8 cellular contexts compared by ENCODE assay signal in the genomic region with DNA sequence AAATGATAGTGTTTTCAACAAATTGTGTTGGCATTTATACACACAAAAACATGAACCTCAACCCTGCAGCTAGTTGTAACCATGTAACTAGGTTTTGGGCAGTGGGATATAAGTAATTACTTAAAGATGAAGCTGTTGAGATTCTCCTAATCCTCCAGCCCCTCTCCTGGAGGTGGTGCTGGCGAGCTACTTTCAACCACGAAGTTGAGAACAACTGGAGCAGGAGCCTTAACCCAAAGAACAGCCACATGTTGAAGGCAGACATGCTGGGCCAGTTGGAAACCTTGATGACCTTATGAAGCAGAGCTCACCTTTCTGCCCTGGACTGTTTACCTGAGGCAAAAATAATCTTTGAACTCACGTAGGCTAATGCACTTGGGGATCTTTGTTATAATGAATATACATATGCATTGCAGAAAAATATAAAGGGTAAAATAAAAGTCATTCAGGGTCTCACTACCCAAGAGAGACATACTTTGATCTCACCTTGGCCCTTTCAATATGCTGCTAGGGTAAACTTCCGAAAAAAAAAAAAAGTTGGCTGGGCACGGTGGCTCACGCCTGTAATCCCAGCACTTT.
A peak's percentile ranks its signal among the peaks of the same experiment; 100 is the strongest.
DNase-seq lines count a peak whose midpoint lies in the region; ATAC-seq and TF ChIP-seq lines count a peak whose summit lies in the region.

No MANE protein-coding gene starts in this region.

- CTCF ChIA-PET in HEK293 (lab: Yijun Ruan, JAX): interaction anchor here (0.5 to 4.7 kb wide), 28 partner anchors 8 to 1708 kb away, joined by 3 to 83 read pairs (median 4); partner anchors contain the start of genes NPAS2 and PDCL3

- peak; percentile 51 for DNase-seq in AG08396 (ENCODE audit: low spot score)
- peak; percentile 62 for DNase-seq in SW480 (ENCODE audit: low spot score)
- peak; percentile 7 for DNase-seq in cerebellar cortex (ENCODE audit: low spot score)
- DNase-seq in lung (ENCODE audit: low spot score): peak; percentile 66
- DNase-seq in upper lobe of left lung: peak in 1 of 2 donors; percentile 51
- no peak for DNase-seq in NCI-H1436 (lab: John Stamatoyannopoulos, UW)
- no peak for DNase-seq in NCI-H774 (lab: John Stamatoyannopoulos, UW)

- no peak for ATAC-seq in lung (ENCODE audit: insufficient read depth, low FRiP score)
- ATAC-seq in upper lobe of left lung (ENCODE audit: low FRiP score in 2 of 2): peak; percentile 76 to 80

- no peaks in the 10 kb centered on the region for H3K4me1 ChIP-seq in HEK293 (ENCODE audit: control insufficient read depth, insufficient read depth, low read length)
- no peaks in the 10 kb centered on the region for H3K4me1 ChIP-seq in lung (ENCODE audit: control insufficient read depth in 2 of 2, insufficient read depth in 2 of 2, low read length in 2 of 2)
- peaks cover 0 to 3% (median 0%) of the 10 kb centered on the region in 4 donors for H3K4me1 ChIP-seq in upper lobe of left lung

- 70 to 76% methylated on average over 6 of the region's 6 CpGs for WGBS in lung, 2 donors
- 67 to 71% methylated on average over 6 of the region's 6 CpGs for whole genome bisulfite sequencing in upper lobe of left lung, 2 donors

- no peak overlapping the region for H3K4me3 ChIP-seq in HEK293 (ENCODE audit: low read depth, low read length)
- no peak overlapping the region for H3K4me3 ChIP-seq in lung
- H3K4me3 ChIP-seq in upper lobe of left lung: no peak overlapping the region

- no peak for TF ChIP-seq EP300 in upper lobe of left lung (IDR thresholded peaks at IDR 0.05)

- POLR2A ChIA-PET in HEK293 (lab: Yijun Ruan, JAX): interaction anchor here (0.9 kb wide), 2 partner anchors 255 to 272 kb away, joined by 3 to 4 read pairs; partner anchors contain the start of gene RPL31

- H3K9me3 ChIP-seq in HEK293 (ENCODE audit: control insufficient read depth, insufficient read depth, low read depth, low read length): no peaks in the 10 kb centered on the region
- no peaks in the 10 kb centered on the region for H3K9me3 ChIP-seq in lung (ENCODE audit: control insufficient read depth in 2 of 2, insufficient read depth in 1 of 2, low read length in 1 of 2)
- no peaks in the 10 kb centered on the region for H3K9me3 ChIP-seq in upper lobe of left lung

- no peak for TF ChIP-seq POLR2A in upper lobe of left lung (IDR thresholded peaks at IDR 0.05)

- H3K27ac ChIP-seq in HEK293 (ENCODE audit: extremely low read depth, low read depth, low read length) (no peak overlapping the region), lung (ENCODE audit: low read depth in 1 of 2, low read length in 1 of 2) (no peak overlapping the region), upper lobe of left lung (no peak overlapping the region)

- no peaks in the 10 kb centered on the region for H3K36me3 ChIP-seq in HEK293 (ENCODE audit: control insufficient read depth in 2 of 2, insufficient read depth in 1 of 2, low read length in 2 of 2)
- H3K36me3 ChIP-seq in lung (ENCODE audit: control insufficient read depth in 2 of 2, insufficient read depth in 2 of 2, low read length in 2 of 2): no peaks in the 10 kb centered on the region
- H3K36me3 ChIP-seq in upper lobe of left lung: no peaks in the 10 kb centered on the region

- no peaks in the 10 kb centered on the region for H3K27me3 ChIP-seq in lung (ENCODE audit: control insufficient read depth, insufficient read depth)
- no peaks in the 10 kb centered on the region for H3K27me3 ChIP-seq in upper lobe of left lung

- TF ChIP-seq CTCF in HEK293 (tag by site-specific recombination; IDR thresholded peaks at IDR 0.05) (no peak), lung (IDR thresholded peaks at IDR 0.05; ENCODE audit: control extremely low read depth, extremely low read depth) (peak; percentile 39), upper lobe of left lung (IDR thresholded peaks at IDR 0.05) (peak in 5 of 6 experiments; percentile 25 to 71 (median 53))

TF ChIP-seq in HEK293, 187 proteins besides CTCF, POLR2A, EP300 and RAD21:
- no peak for TF ChIP-seq ZNF362 (tag by site-specific recombination; IDR thresholded peaks at IDR 0.05)
- TF ChIP-seq SCRT2 (tag by site-specific recombination; IDR thresholded peaks at IDR 0.05): peak; percentile 68
- peak; percentile 50 for TF ChIP-seq ZNF654 (tag by site-specific recombination; IDR thresholded peaks at IDR 0.05; ENCODE audit: low read depth)

Comparison
In these comparisons a context has a peak if more than half of its experiments do, and no peak if none do; other contexts are left out.
1. DNase-seq: peak in AG08396 (single experiment), SW480 (single experiment), cerebellar cortex (single experiment) and lung (single experiment); none in NCI-H1436 (single experiment) and NCI-H774 (single experiment).